Comparison of ENCODE assay signal across 1 cellular context in the genomic region with DNA sequence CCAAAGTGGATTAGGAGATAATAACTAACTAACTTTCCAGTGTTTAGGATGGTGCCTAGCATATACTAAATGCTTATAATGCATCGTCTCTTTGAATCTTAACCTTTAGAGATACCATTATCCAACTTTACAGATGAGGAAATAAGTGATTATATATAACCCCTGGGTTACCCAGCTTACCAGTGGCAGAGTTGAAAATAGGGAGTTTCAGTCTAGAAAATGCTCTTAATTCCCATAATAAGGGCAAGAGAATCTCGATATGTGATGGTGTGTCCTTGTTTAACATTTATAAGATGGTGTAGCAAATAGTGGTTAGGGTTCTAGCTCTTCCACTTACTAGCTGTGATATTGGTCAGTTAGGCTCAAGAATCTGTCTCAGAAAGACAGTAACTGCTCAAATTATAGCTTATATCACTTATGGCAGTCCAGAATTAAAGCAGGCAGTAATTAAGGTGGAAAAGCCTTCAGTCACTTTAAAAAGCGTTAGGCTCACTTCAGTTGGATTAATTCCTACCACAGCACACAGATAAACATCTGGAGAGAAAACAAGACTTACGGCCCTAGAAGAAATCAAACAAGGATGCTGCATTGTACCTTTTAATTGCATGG.
A peak's percentile ranks its signal among the peaks of the same experiment; 100 is the strongest.
TF ChIP-seq lines count a peak whose summit lies in the region.

No MANE protein-coding gene starts in this region.

TF ChIP-seq in HepG2, 621 proteins besides CTCF, POLR2A, EP300 and RAD21:
- TF ChIP-seq ZNF589 (CRISPR knock-in tag; conservative IDR thresholded peaks at IDR 0.05) (0 out of 2 replicates have a peak, but pooled peaks have one; percentile 36), CCDC6 (CRISPR knock-in tag; IDR thresholded peaks at IDR 0.05) (peak; percentile 21; the same call in 1 of the 2 replicates), SIN3A (IDR thresholded peaks at IDR 0.05; ENCODE audit: borderline replicate concordance, low read depth, low read length) (0 out of 2 replicates have a peak, but pooled peaks have one; percentile 4), SSRP1 (CRISPR knock-in tag; IDR thresholded peaks at IDR 0.05) (peak; percentile 81), YEATS2 (CRISPR knock-in tag; IDR thresholded peaks at IDR 0.05; ENCODE audit: borderline replicate concordance) (no peak), NFIB (CRISPR knock-in tag; IDR thresholded peaks at IDR 0.05; ENCODE audit: borderline replicate concordance) (no peak), SNRNP70 (IDR thresholded peaks at IDR 0.05; ENCODE audit: low read depth, low read length) (0 out of 2 replicates have a peak, but pooled peaks have one; percentile 76), RBFOX2 (IDR thresholded peaks at IDR 0.05; ENCODE audit: low read depth, low read length) (peak; percentile 77), PAF1 (CRISPR knock-in tag; IDR thresholded peaks at IDR 0.05) (peak; percentile 94), ZFY (CRISPR knock-in tag; IDR thresholded peaks at IDR 0.05) (no peak), ZFX (CRISPR knock-in tag; IDR thresholded peaks at IDR 0.05; ENCODE audit: low read depth) (no peak), AGO2 (optimal IDR thresholded peaks at IDR 0.05; ENCODE audit: low read depth, low read length) (peak; percentile 37), NONO (IDR thresholded peaks at IDR 0.05) (no peak), NONO (CRISPR knock-in tag; conservative IDR thresholded peaks at IDR 0.05) (0 out of 2 replicates have a peak, but pooled peaks have one; percentile 12), SCMH1 (CRISPR knock-in tag; IDR thresholded peaks at IDR 0.05; ENCODE audit: borderline replicate concordance) (no peak), TGIF2 (CRISPR knock-in tag; IDR thresholded peaks at IDR 0.05) (0 out of 2 replicates have a peak, but pooled peaks have one; percentile 19), SALL1 (CRISPR knock-in tag; IDR thresholded peaks at IDR 0.05) (no peak), MBD4 (IDR thresholded peaks at IDR 0.05; ENCODE audit: borderline replicate concordance, low read length) (peak; percentile 72; the same call in 1 of the 2 replicates), ZNF790 (CRISPR knock-in tag; IDR thresholded peaks at IDR 0.05; ENCODE audit: borderline replicate concordance) (0 out of 2 replicates have a peak, but pooled peaks have one; percentile 36), TBX3 (IDR thresholded peaks at IDR 0.05; ENCODE audit: borderline replicate concordance) (no peak), POLR2AphosphoS5 (IDR thresholded peaks at IDR 0.05; ENCODE audit: low read depth, low read length) (peak; percentile 77), ZC3H13 (CRISPR knock-in tag; IDR thresholded peaks at IDR 0.05) (peak; percentile 79)
- TF ChIP-seq, protein P1, sequence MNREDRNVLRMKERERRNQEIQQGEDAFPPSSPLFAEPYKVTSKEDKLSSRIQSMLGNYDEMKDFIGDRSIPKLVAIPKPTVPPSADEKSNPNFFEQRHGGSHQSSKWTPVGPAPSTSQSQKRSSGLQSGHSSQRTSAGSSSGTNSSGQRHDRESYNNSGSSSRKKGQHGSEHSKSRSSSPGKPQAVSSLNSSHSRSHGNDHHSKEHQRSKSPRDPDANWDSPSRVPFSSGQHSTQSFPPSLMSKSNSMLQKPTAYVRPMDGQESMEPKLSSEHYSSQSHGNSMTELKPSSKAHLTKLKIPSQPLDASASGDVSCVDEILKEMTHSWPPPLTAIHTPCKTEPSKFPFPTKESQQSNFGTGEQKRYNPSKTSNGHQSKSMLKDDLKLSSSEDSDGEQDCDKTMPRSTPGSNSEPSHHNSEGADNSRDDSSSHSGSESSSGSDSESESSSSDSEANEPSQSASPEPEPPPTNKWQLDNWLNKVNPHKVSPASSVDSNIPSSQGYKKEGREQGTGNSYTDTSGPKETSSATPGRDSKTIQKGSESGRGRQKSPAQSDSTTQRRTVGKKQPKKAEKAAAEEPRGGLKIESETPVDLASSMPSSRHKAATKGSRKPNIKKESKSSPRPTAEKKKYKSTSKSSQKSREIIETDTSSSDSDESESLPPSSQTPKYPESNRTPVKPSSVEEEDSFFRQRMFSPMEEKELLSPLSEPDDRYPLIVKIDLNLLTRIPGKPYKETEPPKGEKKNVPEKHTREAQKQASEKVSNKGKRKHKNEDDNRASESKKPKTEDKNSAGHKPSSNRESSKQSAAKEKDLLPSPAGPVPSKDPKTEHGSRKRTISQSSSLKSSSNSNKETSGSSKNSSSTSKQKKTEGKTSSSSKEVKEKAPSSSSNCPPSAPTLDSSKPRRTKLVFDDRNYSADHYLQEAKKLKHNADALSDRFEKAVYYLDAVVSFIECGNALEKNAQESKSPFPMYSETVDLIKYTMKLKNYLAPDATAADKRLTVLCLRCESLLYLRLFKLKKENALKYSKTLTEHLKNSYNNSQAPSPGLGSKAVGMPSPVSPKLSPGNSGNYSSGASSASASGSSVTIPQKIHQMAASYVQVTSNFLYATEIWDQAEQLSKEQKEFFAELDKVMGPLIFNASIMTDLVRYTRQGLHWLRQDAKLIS (CRISPR knock-in tag; IDR thresholded peaks at IDR 0.05), result 0 out of 2 replicates have a peak, but pooled peaks have one; percentile 37
- TF ChIP-seq, protein P2, sequence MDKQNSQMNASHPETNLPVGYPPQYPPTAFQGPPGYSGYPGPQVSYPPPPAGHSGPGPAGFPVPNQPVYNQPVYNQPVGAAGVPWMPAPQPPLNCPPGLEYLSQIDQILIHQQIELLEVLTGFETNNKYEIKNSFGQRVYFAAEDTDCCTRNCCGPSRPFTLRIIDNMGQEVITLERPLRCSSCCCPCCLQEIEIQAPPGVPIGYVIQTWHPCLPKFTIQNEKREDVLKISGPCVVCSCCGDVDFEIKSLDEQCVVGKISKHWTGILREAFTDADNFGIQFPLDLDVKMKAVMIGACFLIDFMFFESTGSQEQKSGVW (CRISPR knock-in tag; IDR thresholded peaks at IDR 0.05; ENCODE audit: borderline replicate concordance), result no peak
- TF ChIP-seq, protein P3, sequence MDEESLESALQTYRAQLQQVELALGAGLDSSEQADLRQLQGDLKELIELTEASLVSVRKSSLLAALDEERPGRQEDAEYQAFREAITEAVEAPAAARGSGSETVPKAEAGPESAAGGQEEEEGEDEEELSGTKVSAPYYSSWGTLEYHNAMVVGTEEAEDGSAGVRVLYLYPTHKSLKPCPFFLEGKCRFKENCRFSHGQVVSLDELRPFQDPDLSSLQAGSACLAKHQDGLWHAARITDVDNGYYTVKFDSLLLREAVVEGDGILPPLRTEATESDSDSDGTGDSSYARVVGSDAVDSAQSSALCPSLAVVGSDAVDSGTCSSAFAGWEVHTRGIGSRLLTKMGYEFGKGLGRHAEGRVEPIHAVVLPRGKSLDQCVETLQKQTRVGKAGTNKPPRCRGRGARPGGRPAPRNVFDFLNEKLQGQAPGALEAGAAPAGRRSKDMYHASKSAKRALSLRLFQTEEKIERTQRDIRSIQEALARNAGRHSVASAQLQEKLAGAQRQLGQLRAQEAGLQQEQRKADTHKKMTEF (CRISPR knock-in tag; IDR thresholded peaks at IDR 0.05), result 0 out of 2 replicates have a peak, but pooled peaks have one; percentile 5
- TF ChIP-seq, protein P4, sequence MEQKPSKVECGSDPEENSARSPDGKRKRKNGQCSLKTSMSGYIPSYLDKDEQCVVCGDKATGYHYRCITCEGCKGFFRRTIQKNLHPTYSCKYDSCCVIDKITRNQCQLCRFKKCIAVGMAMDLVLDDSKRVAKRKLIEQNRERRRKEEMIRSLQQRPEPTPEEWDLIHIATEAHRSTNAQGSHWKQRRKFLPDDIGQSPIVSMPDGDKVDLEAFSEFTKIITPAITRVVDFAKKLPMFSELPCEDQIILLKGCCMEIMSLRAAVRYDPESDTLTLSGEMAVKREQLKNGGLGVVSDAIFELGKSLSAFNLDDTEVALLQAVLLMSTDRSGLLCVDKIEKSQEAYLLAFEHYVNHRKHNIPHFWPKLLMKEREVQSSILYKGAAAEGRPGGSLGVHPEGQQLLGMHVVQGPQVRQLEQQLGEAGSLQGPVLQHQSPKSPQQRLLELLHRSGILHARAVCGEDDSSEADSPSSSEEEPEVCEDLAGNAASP (CRISPR knock-in tag; IDR thresholded peaks at IDR 0.05; ENCODE audit: borderline replicate concordance), result no peak
